19 cellular contexts compared by ENCODE assay signal in genomic region chr22:26670459-26670858, GRCh38. TPM values are rescaled to one million over a fixed set of nuclear protein-coding genes. Genes with fewer than 3 reads are reported as not detected.
DNase-seq lines count a peak whose midpoint lies in the region; ATAC-seq and TF ChIP-seq lines count a peak whose summit lies in the region.
"Had no signal": no experiment of that assay in that cellular context is flagged by ENCODE, and none has a peak within 500 bp of the region (broad histone marks: within the 10 kb centered on the region; RNA-seq: fewer than 3 reads in every experiment).

No MANE protein-coding gene starts in this region.

- peaks cover 52 to 81% (median 63%) of the 10 kb centered on the region in 4 donors for H3K4me1 Mint-ChIP-seq in CD4-positive, alpha-beta memory T cell
- peaks cover 75 to 78% of the 10 kb centered on the region in 2 donors for H3K4me1 Mint-ChIP-seq in natural killer cell

- H3K9me3 ChIP-seq in CD4-positive, alpha-beta memory T cell (ENCODE audit: control insufficient read depth in 1 of 2, low read length in 2 of 2) = no peaks in the 10 kb centered on the region
- H3K9me3 ChIP-seq in HEK293 (ENCODE audit: control insufficient read depth, insufficient read depth, low read depth, low read length) (no peaks in the 10 kb centered on the region), ascending aorta (no peaks in the 10 kb centered on the region)
- H3K9me3 ChIP-seq: adrenal gland, colonic mucosa had no signal

- peaks cover 8 to 15% of the 10 kb centered on the region in 2 donors for H3K36me3 Mint-ChIP-seq in CD4-positive, alpha-beta memory T cell
- H3K36me3 Mint-ChIP-seq in activated naive CD4-positive, alpha-beta T cell treated with anti-CD3 and anti-CD28 coated beads, Interleukin-2, amount 50 U/mL, for 72 hours = peaks cover 22 to 50% of the 10 kb centered on the region in 2 donors
- H3K36me3 Mint-ChIP-seq in natural killer cell = no peaks in the 10 kb centered on the region

- H3K4me1 ChIP-seq in CD4-positive, alpha-beta memory T cell (ENCODE audit: insufficient read depth, low read length) = peaks cover 65% of the 10 kb centered on the region
- H3K4me1 ChIP-seq in HEK293 (ENCODE audit: control insufficient read depth, insufficient read depth, low read length) (peaks cover 4% of the 10 kb centered on the region; the same call in 1 of the 2 replicates), ascending aorta (peaks cover 19 to 26% of the 10 kb centered on the region in 2 donors)

- H3K4me3 ChIP-seq in CD4-positive, alpha-beta memory T cell (ENCODE audit: low read length in 2 of 2) = no peak overlapping the region
- H3K4me3 ChIP-seq in HEK293 (ENCODE audit: low read depth, low read length) (no peak overlapping the region), ascending aorta (no peak overlapping the region)
- H3K4me3 ChIP-seq: adrenal gland, colonic mucosa had no signal

- H3K4me3 Mint-ChIP-seq in CD4-positive, alpha-beta memory T cell = peak overlapping the region in 7 of 8 donors; percentile 76 to 99 (median 97)
- peak overlapping the region; percentile 96 for H3K4me3 Mint-ChIP-seq in natural killer cell

- no peaks in the 10 kb centered on the region for H3K27me3 ChIP-seq in CD4-positive, alpha-beta memory T cell (ENCODE audit: insufficient read depth, low read length)
- no peaks in the 10 kb centered on the region for H3K27me3 ChIP-seq in ascending aorta
- H3K27me3 ChIP-seq: adrenal gland, colonic mucosa had no signal

- POLR2A ChIA-PET in CD4-positive, alpha-beta memory T cell (lab: Charles Lee; ENCODE audit: partially characterized antibody) = interaction anchor here (0.9 to 5.4 kb wide), 6 partner anchors 11 to 187 kb away, joined by 3 to 95 read pairs (median 16); partner anchors contain the start of genes HPS4, MIAT, SRRD and TFIP11
- POLR2A ChIA-PET in HEK293 (lab: Yijun Ruan, JAX) = no interaction called here

- intact Hi-C loops in CD4-positive, alpha-beta memory T cell (cut with micrococcal nuclease) = loop anchor here (10.0 kb wide), 1 partner anchor 1606 kb away; no protein-coding TSS in a partner anchor
- intact Hi-C loops in natural killer cell (cut with micrococcal nuclease) = loop anchor here (5.0 to 10.0 kb wide), 2 partner anchors 78 to 306 kb away; partner anchors contain the start of gene TPST2
- intact Hi-C loops in ascending aorta (cut with DNase I) = no loop called here

- H3K27ac ChIP-seq in CD4-positive, alpha-beta memory T cell (ENCODE audit: low read depth, low read length) = peak overlapping the region; percentile 94
- H3K27ac ChIP-seq in HEK293 (ENCODE audit: extremely low read depth, low read depth, low read length) (no peak overlapping the region), ascending aorta (no peak overlapping the region)

- no peaks in the 10 kb centered on the region for H3K27me3 Mint-ChIP-seq in CD4-positive, alpha-beta memory T cell
- H3K27me3 Mint-ChIP-seq in natural killer cell (ENCODE audit: low read depth in 2 of 2) = no peaks in the 10 kb centered on the region

- H3K36me3 ChIP-seq in CD4-positive, alpha-beta memory T cell (ENCODE audit: insufficient read depth, low read length) = no peaks in the 10 kb centered on the region
- H3K36me3 ChIP-seq in HEK293 (ENCODE audit: control insufficient read depth in 2 of 2, insufficient read depth in 1 of 2, low read length in 2 of 2) (no peaks in the 10 kb centered on the region), ascending aorta (no peaks in the 10 kb centered on the region)
- H3K36me3 ChIP-seq: adrenal gland, colonic mucosa had no signal

- no peak for TF ChIP-seq CTCF in HEK293 (tag by site-specific recombination; IDR thresholded peaks at IDR 0.05)
- no peak for TF ChIP-seq CTCF in natural killer cell (IDR thresholded peaks at IDR 0.05)
- TF ChIP-seq CTCF in ascending aorta (IDR thresholded peaks at IDR 0.05) = no peak

- no peak for ATAC-seq in activated naive CD4-positive, alpha-beta T cell treated with anti-CD3 and anti-CD28 coated beads, Interleukin-2, amount 50 U/mL, for 72 hours
- no peak for ATAC-seq in natural killer cell
- no peak for ATAC-seq in HG02870 (IDR thresholded peaks at IDR 0.05; ENCODE audit: unreplicated experiment)

- CTCF ChIA-PET in CD4-positive, alpha-beta memory T cell (lab: Charles Lee; ENCODE audit: partially characterized antibody) = interaction anchor here (1.0 to 1.4 kb wide), 2 partner anchors 77 to 168 kb away, joined by 3 to 4 read pairs; no protein-coding TSS in a partner anchor
- CTCF ChIA-PET in HEK293 (lab: Yijun Ruan, JAX) = interaction anchor here (0.6 to 0.8 kb wide), 2 partner anchors 11 to 1739 kb away, joined by 3 to 4 read pairs; no protein-coding TSS in a partner anchor

- DNase-seq in CD4-positive, alpha-beta memory T cell = no peak
- no peak for DNase-seq in activated naive CD4-positive, alpha-beta T cell treated with anti-CD3 and anti-CD28 coated beads, Interleukin-2, amount 50 U/mL, for 72 hours (ENCODE audit: low spot score in 2 of 2)
- DNase-seq in natural killer cell (no peak), ascending aorta (ENCODE audit: low spot score in 2 of 2) (no peak), DMS114 treated with DMSO at 0.1 percent for 48 hours (lab: John Stamatoyannopoulos, UW; ENCODE audit: unreplicated experiment) (no peak)
- DNase-seq: activated CD8-positive, alpha-beta memory T cell treated with anti-CD3 and anti-CD28 coated beads for 24 hours; C1 segment of cervical spinal cord; DND-41; H7; head of caudate nucleus; mesenchymal stem cell; SIG-M5; stimulated activated naive CD4-positive, alpha-beta T cell had no signal

- H3K27ac Mint-ChIP-seq in CD4-positive, alpha-beta memory T cell = peak overlapping the region; percentile 95 to 99 (median 98)
- peak overlapping the region; percentile 80 to 96 for H3K27ac Mint-ChIP-seq in activated naive CD4-positive, alpha-beta T cell treated with anti-CD3 and anti-CD28 coated beads, Interleukin-2, amount 50 U/mL, for 72 hours
- peak overlapping the region; percentile 95 to 99 for H3K27ac Mint-ChIP-seq in natural killer cell

- peaks cover 0 to 2% (median 0%) of the 10 kb centered on the region in 8 donors for H3K9me3 Mint-ChIP-seq in CD4-positive, alpha-beta memory T cell
- H3K9me3 Mint-ChIP-seq in activated naive CD4-positive, alpha-beta T cell treated with anti-CD3 and anti-CD28 coated beads, Interleukin-2, amount 50 U/mL, for 72 hours = no peaks in the 10 kb centered on the region
- no peaks in the 10 kb centered on the region for H3K9me3 Mint-ChIP-seq in natural killer cell

TF ChIP-seq in HEK293, 187 proteins besides CTCF, POLR2A, EP300 and RAD21 (continues in another document):
- no peak for TF ChIP-seq IKZF3 (tag by site-specific recombination; IDR thresholded peaks at IDR 0.05)
- TF ChIP-seq PRDM6 (tag by site-specific recombination; IDR thresholded peaks at IDR 0.05) = no peak
- TF ChIP-seq SALL2 (tag by site-specific recombination; IDR thresholded peaks at IDR 0.05; ENCODE audit: borderline replicate concordance) = no peak
- TF ChIP-seq ZSCAN18 (tag by site-specific recombination; IDR thresholded peaks at IDR 0.05) = no peak
- no peak for TF ChIP-seq TCF7L2 (IDR thresholded peaks at IDR 0.05; ENCODE audit: borderline replicate concordance, low read depth, low read length)
- no peak for TF ChIP-seq ZNF777 (tag by site-specific recombination; IDR thresholded peaks at IDR 0.05; ENCODE audit: borderline replicate concordance)
- no peak for TF ChIP-seq PRDM1 (tag by site-specific recombination; IDR thresholded peaks at IDR 0.05)

RNA-seq across cellular contexts. Expression of gene MIAT, which starts 13.1 kb away (rescaled TPM):
- 100 to 1,000 TPM; 260 to 270 TPM for total RNA-seq in CD4-positive, alpha-beta memory T cell
- 1 to 10 TPM in 1 of 2 donors, under 1 TPM in 1; 0.54 to 4.7 TPM for polyA plus RNA-seq in CD4-positive, alpha-beta memory T cell
- total RNA-seq in activated naive CD4-positive, alpha-beta T cell treated with anti-CD3 and anti-CD28 coated beads, Interleukin-2, amount 50 U/mL, for 72 hours = 100 to 1,000 TPM in 1 of 2 donors, 10 to 100 TPM in 1; 11.4 to 138 TPM
- total RNA-seq in natural killer cell = 100 to 1,000 TPM in 1 of 3 donors, 10 to 100 TPM in 2; 75.3 to 105 (median 76.3) TPM
- total RNA-seq in ascending aorta = 0.53 TPM

RNA-seq across cellular contexts. Expression of gene CRYBA4, which starts 48.7 kb away (rescaled TPM):
- total RNA-seq in CD4-positive, alpha-beta memory T cell = not detected
- polyA plus RNA-seq in CD4-positive, alpha-beta memory T cell = not detected
- total RNA-seq in activated naive CD4-positive, alpha-beta T cell treated with anti-CD3 and anti-CD28 coated beads, Interleukin-2, amount 50 U/mL, for 72 hours = not detected
- under 1 TPM in 1 of 3 donors, not detected in 2; 0.59 TPM for total RNA-seq in natural killer cell
- total RNA-seq in ascending aorta = not detected
- total RNA-seq: adrenal gland, H7, osteoblast had no signal
- polyA plus RNA-seq: adrenal gland, esophagus had no signal

RNA-seq across cellular contexts. Expression of gene CRYBB1, which starts 52.6 kb away (rescaled TPM):
- total RNA-seq in CD4-positive, alpha-beta memory T cell = not detected
- polyA plus RNA-seq in CD4-positive, alpha-beta memory T cell = not detected
- not detected for total RNA-seq in activated naive CD4-positive, alpha-beta T cell treated with anti-CD3 and anti-CD28 coated beads, Interleukin-2, amount 50 U/mL, for 72 hours
- total RNA-seq in natural killer cell (not detected), ascending aorta (7.3 TPM)
- total RNA-seq: osteoblast had no signal
